ENCODE assay signal across 7 cellular contexts in the genomic region with DNA sequence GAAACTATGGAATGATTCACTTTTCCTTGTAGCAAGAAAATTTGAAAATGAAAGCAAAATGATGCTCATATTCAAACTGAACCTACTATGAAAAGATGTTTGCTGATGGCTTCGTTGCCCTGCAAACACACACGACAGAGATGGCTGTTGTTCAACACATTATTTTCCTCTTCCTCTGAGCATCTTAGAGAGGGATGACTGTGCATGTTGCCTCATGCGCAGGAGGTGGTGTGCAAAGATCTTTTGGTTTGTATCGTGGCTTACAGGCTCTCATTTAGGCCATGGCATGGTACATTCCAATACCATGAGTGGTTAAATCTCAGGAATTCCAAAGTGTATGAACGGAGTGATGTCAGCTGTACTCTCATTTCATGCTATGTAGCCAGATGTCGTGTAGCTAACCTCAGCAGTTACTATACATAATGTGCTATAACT.
DNase-seq lines count a peak whose midpoint lies in the region; ATAC-seq and TF ChIP-seq lines count a peak whose summit lies in the region.

No MANE protein-coding gene starts in this region.

- peak; percentile 62 for DNase-seq in GOT3 (lab: John Stamatoyannopoulos, UW)
- peak; percentile 92 for DNase-seq in RWPE1 (ENCODE audit: low spot score)
- DNase-seq in cardiac fibroblast (ENCODE audit: low read depth in 2 of 2): peak; percentile 98 to 100
- DNase-seq in non-pigmented ciliary epithelial cell (ENCODE audit: low read depth): peak; percentile 99
- no peak for DNase-seq in NCI-H524 (lab: John Stamatoyannopoulos, UW)

- peak overlapping the region; percentile 86 for H3K27ac ChIP-seq in RWPE1

- no peak for TF ChIP-seq CTCF in RWPE1 (conservative IDR thresholded peaks at IDR 0.05; ENCODE audit: low read depth)
- TF ChIP-seq CTCF in cardiac fibroblast (IDR thresholded peaks at IDR 0.05; ENCODE audit: low read depth, low read length): no peak

- ATAC-seq in GM18867 (IDR thresholded peaks at IDR 0.05; ENCODE audit: unreplicated experiment) (no peak), HG03432 (IDR thresholded peaks at IDR 0.05; ENCODE audit: unreplicated experiment) (no peak)

- CTCF ChIA-PET in RWPE1 (lab: Yijun Ruan, JAX): interaction anchor here (0.7 kb wide), 1 partner anchor 450 kb away, joined by 3 read pairs; no protein-coding TSS in a partner anchor

- POLR2A ChIA-PET in RWPE1 (lab: Yijun Ruan, JAX; ENCODE audit: low non-redundant PET): no interaction called here

- H3K4me3 ChIP-seq in cardiac fibroblast (replicated peaks in 1 of 2; ENCODE audit: low read depth in 2 of 2, low read length in 2 of 2): peak overlapping the region in 1 of 2 donors; percentile 38

Comparison
In these comparisons a context has a peak if more than half of its experiments do, and no peak if none do; other contexts are left out.
1. DNase-seq: peak in GOT3 (single experiment), RWPE1 (single experiment), cardiac fibroblast (2 of 2) and non-pigmented ciliary epithelial cell (single experiment); none in NCI-H524 (0 of 2).